In the genomic region with DNA sequence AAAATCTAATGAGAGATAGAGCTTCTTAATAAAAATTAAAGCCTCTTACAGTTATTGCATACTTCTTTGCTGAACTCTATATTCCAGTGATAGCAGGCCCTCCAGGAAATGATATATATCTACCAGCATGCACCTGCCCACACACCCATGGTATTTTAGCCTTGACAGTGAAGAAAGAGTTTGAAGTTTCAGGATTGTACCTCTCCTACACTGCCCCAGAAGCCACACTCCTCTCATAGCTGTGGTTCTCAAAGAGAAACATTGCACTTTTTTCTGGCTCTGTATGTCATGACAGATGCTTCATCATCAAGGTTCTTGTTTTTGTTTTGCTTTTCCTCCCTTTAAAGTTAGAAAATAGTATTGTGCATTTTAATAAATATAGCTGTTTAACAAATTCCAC, we compare ENCODE assay signal across 13 cellular contexts. TPM values are rescaled to one million over a fixed set of nuclear protein-coding genes. Genes with fewer than 3 reads are reported as not detected.
DNase-seq lines count a peak whose midpoint lies in the region; ATAC-seq and TF ChIP-seq lines count a peak whose summit lies in the region.
"Had no signal": no experiment of that assay in that cellular context is flagged by ENCODE, and none has a peak within 500 bp of the region (broad histone marks: within the 10 kb centered on the region; RNA-seq: fewer than 3 reads in every experiment).

No MANE protein-coding gene starts in this region.

- no peak overlapping the region for H3K4me2 ChIP-seq in DND-41 (ENCODE audit: insufficient read depth, low read length)
- H3K4me2 ChIP-seq: BLaER1 had no signal

- no peaks in the 10 kb centered on the region for H3K27me3 Mint-ChIP-seq in activated CD4-positive, alpha-beta T cell treated with anti-CD3 and anti-CD28 coated beads for 36 hours
- H3K27me3 Mint-ChIP-seq in activated T-helper 17 cell treated with anti-CD3 and anti-CD28 coated beads, Interleukin-2, amount 50 U/mL, for 72 hours = no peaks in the 10 kb centered on the region
- H3K27me3 Mint-ChIP-seq in mesothelial cell of epicardium (ENCODE audit: low read depth) = no peaks in the 10 kb centered on the region
- H3K27me3 Mint-ChIP-seq: CD8-positive, alpha-beta memory T cell had no signal

- TF ChIP-seq POLR2A in testis (IDR thresholded peaks at IDR 0.05) = no peak
- TF ChIP-seq POLR2A in thyroid gland (IDR thresholded peaks at IDR 0.05) = no peak

- H3K4me1 ChIP-seq in DND-41 (ENCODE audit: insufficient read depth, low read length) (peaks cover 20% of the 10 kb centered on the region), testis (no peaks in the 10 kb centered on the region), thyroid gland (no peaks in the 10 kb centered on the region)

- TF ChIP-seq CTCF in DND-41 (IDR thresholded peaks at IDR 0.05; ENCODE audit: borderline replicate concordance, extremely low read depth, low read length, poor library complexity, severe bottlenecking) (no peak), mesothelial cell of epicardium (IDR thresholded peaks at IDR 0.05; ENCODE audit: unreplicated experiment) (no peak), testis (IDR thresholded peaks at IDR 0.05) (no peak), thyroid gland (IDR thresholded peaks at IDR 0.05) (no peak)

- ATAC-seq in activated CD4-positive, alpha-beta T cell treated with anti-CD3 and anti-CD28 coated beads for 36 hours = peak; percentile 42
- ATAC-seq in DND-41 (ENCODE audit: insufficient read depth, low read depth) = peak; percentile 79
- ATAC-seq in activated T-helper 17 cell treated with anti-CD3 and anti-CD28 coated beads, Interleukin-2, amount 50 U/mL, for 72 hours (replicated peaks) = peak; percentile 68
- ATAC-seq: HCT116 had no signal

- H3K27me3 ChIP-seq in DND-41 (ENCODE audit: insufficient read depth, low read length, poor library complexity) (no peaks in the 10 kb centered on the region), testis (no peaks in the 10 kb centered on the region), thyroid gland (no peaks in the 10 kb centered on the region)
- H3K27me3 ChIP-seq: BLaER1 had no signal

- H4K20me1 ChIP-seq in DND-41 (ENCODE audit: insufficient read depth, low read length) = no peaks in the 10 kb centered on the region
- H4K20me1 ChIP-seq: BLaER1 had no signal

- no peak overlapping the region for H3K27ac ChIP-seq in DND-41 (ENCODE audit: low read length)
- no peak overlapping the region for H3K27ac ChIP-seq in testis
- H3K27ac ChIP-seq in thyroid gland = no peak overlapping the region
- H3K27ac ChIP-seq: BLaER1 had no signal

- intact Hi-C loops in activated CD4-positive, alpha-beta T cell treated with anti-CD3 and anti-CD28 coated beads for 36 hours (cut with DNase I, micrococcal nuclease) = no loop called here
- intact Hi-C loops in testis (cut with DNase I; ENCODE audit: low total_unique reads) = no loop called here
- intact Hi-C loops in thyroid gland (cut with DNase I) = no loop called here

- H3K9ac ChIP-seq in DND-41 (ENCODE audit: low read depth, low read length) = no peak overlapping the region
- H3K9ac ChIP-seq: BLaER1 had no signal

- no peak for DNase-seq in activated CD4-positive, alpha-beta T cell treated with anti-CD3 and anti-CD28 coated beads for 36 hours
- DNase-seq in activated CD4-positive, alpha-beta T cell treated with anti-CD3 and anti-CD28 coated beads for 1 hour = no peak
- DNase-seq in DND-41 (no peak), mesothelial cell of epicardium (ENCODE audit: low spot score in 2 of 2, unreplicated experiment in 2 of 2) (no peak), testis (no peak), thyroid gland (no peak)
- DNase-seq: 8988T; AML-193; CD8-positive, alpha-beta memory T cell; DMS53 had no signal

- H3K36me3 ChIP-seq in DND-41 (ENCODE audit: insufficient read depth, low read length) = no peaks in the 10 kb centered on the region
- no peaks in the 10 kb centered on the region for H3K36me3 ChIP-seq in testis (ENCODE audit: low read depth, missing control alignments)
- H3K36me3 ChIP-seq in thyroid gland = no peaks in the 10 kb centered on the region
- H3K36me3 ChIP-seq: BLaER1 had no signal

- CTCF ChIA-PET in activated CD4-positive, alpha-beta T cell treated with anti-CD3 and anti-CD28 coated beads for 36 hours (lab: Charles Lee) = interaction anchor here (0.5 kb wide), 1 partner anchor 26 kb away, joined by 3 read pairs; no protein-coding TSS in a partner anchor

- H3K4me1 Mint-ChIP-seq in activated CD4-positive, alpha-beta T cell treated with anti-CD3 and anti-CD28 coated beads for 36 hours = peaks cover 19% of the 10 kb centered on the region
- H3K4me1 Mint-ChIP-seq in activated T-helper 17 cell treated with anti-CD3 and anti-CD28 coated beads, Interleukin-2, amount 50 U/mL, for 72 hours = peaks cover 5% of the 10 kb centered on the region
- peaks cover 45% of the 10 kb centered on the region for H3K4me1 Mint-ChIP-seq in mesothelial cell of epicardium

- no peaks in the 10 kb centered on the region for H3K9me3 Mint-ChIP-seq in activated CD4-positive, alpha-beta T cell treated with anti-CD3 and anti-CD28 coated beads for 36 hours (ENCODE audit: low read depth)
- no peaks in the 10 kb centered on the region for H3K9me3 Mint-ChIP-seq in activated T-helper 17 cell treated with anti-CD3 and anti-CD28 coated beads, Interleukin-2, amount 50 U/mL, for 72 hours
- H3K9me3 Mint-ChIP-seq in mesothelial cell of epicardium = no peaks in the 10 kb centered on the region
- H3K9me3 Mint-ChIP-seq: CD8-positive, alpha-beta memory T cell had no signal

- POLR2A ChIA-PET in activated CD4-positive, alpha-beta T cell treated with anti-CD3 and anti-CD28 coated beads for 36 hours (lab: Charles Lee) = no interaction called here

- H3K4me3 Mint-ChIP-seq in activated CD4-positive, alpha-beta T cell treated with anti-CD3 and anti-CD28 coated beads for 36 hours = no peak overlapping the region
- H3K4me3 Mint-ChIP-seq in activated T-helper 17 cell treated with anti-CD3 and anti-CD28 coated beads, Interleukin-2, amount 50 U/mL, for 72 hours = no peak overlapping the region
- no peak overlapping the region for H3K4me3 Mint-ChIP-seq in mesothelial cell of epicardium
- H3K4me3 Mint-ChIP-seq: CD8-positive, alpha-beta memory T cell had no signal

- H3K9me3 ChIP-seq in DND-41 (ENCODE audit: insufficient read depth, low read length, severe bottlenecking) (no peaks in the 10 kb centered on the region), testis (no peaks in the 10 kb centered on the region), thyroid gland (no peaks in the 10 kb centered on the region)
- H3K9me3 ChIP-seq: BLaER1 had no signal

- no peak overlapping the region for H3K4me3 ChIP-seq in DND-41 (ENCODE audit: low read depth in 1 of 2, low read length in 2 of 2)
- H3K4me3 ChIP-seq in testis = no peak overlapping the region
- no peak overlapping the region for H3K4me3 ChIP-seq in thyroid gland (replicated peaks in 1 of 3)
- H3K4me3 ChIP-seq: BLaER1 had no signal

- no peaks in the 10 kb centered on the region for H3K79me2 ChIP-seq in DND-41 (ENCODE audit: insufficient read depth, low read length)

- no peak overlapping the region for H2AFZ ChIP-seq in DND-41 (ENCODE audit: low read depth, low read length)

- no peaks in the 10 kb centered on the region for H3K36me3 Mint-ChIP-seq in activated CD4-positive, alpha-beta T cell treated with anti-CD3 and anti-CD28 coated beads for 36 hours (ENCODE audit: low read depth)
- no peaks in the 10 kb centered on the region for H3K36me3 Mint-ChIP-seq in activated T-helper 17 cell treated with anti-CD3 and anti-CD28 coated beads, Interleukin-2, amount 50 U/mL, for 72 hours (ENCODE audit: low read depth)
- H3K36me3 Mint-ChIP-seq in mesothelial cell of epicardium = no peaks in the 10 kb centered on the region
- H3K36me3 Mint-ChIP-seq: CD8-positive, alpha-beta memory T cell had no signal

- no peak overlapping the region for H3K27ac Mint-ChIP-seq in activated CD4-positive, alpha-beta T cell treated with anti-CD3 and anti-CD28 coated beads for 36 hours
- H3K27ac Mint-ChIP-seq in activated T-helper 17 cell treated with anti-CD3 and anti-CD28 coated beads, Interleukin-2, amount 50 U/mL, for 72 hours = no peak overlapping the region
- peak overlapping the region; percentile 40 for H3K27ac Mint-ChIP-seq in mesothelial cell of epicardium
- H3K27ac Mint-ChIP-seq: CD8-positive, alpha-beta memory T cell had no signal

RNA-seq across cellular contexts. Expression of gene INPP4B, which starts 34.0 kb away (rescaled TPM):
- total RNA-seq in activated CD4-positive, alpha-beta T cell treated with anti-CD3 and anti-CD28 coated beads for 36 hours = 10 to 100 TPM; 66.6 to 70.7 TPM
- 10 to 100 TPM; 53.9 to 65.0 TPM for total RNA-seq in activated T-helper 17 cell treated with anti-CD3 and anti-CD28 coated beads, Interleukin-2, amount 50 U/mL, for 72 hours
- total RNA-seq in mesothelial cell of epicardium (26.1 to 35.4 TPM (median 27.9 TPM) in 3 replicates), testis (10 to 100 TPM; 23.2 to 55.2 TPM), thyroid gland (10 to 100 TPM in 2 of 4 donors, 1 to 10 TPM in 2; 8.0 to 22.1 (median 12.0) TPM)
- polyA plus RNA-seq in testis (ENCODE audit: insufficient read depth, low read depth, low replicate concordance) = 64.5 TPM
